8 cellular contexts compared by ENCODE assay signal in genomic region chr1:9689971-9690381, GRCh38. TPM values are rescaled to one million over a fixed set of nuclear protein-coding genes. Genes with fewer than 3 reads are reported as not detected.
A peak's percentile ranks its signal among the peaks of the same experiment; 100 is the strongest.
DNase-seq lines count a peak whose midpoint lies in the region; ATAC-seq and TF ChIP-seq lines count a peak whose summit lies in the region.

No MANE protein-coding gene starts in this region.

- peaks cover 21% of the 10 kb centered on the region for H3K36me3 Mint-ChIP-seq in CD4-positive, CD25-positive, alpha-beta regulatory T cell

- H3K4me3 Mint-ChIP-seq in CD4-positive, CD25-positive, alpha-beta regulatory T cell = peak overlapping the region; percentile 87 to 91 (median 89)

- peaks cover 28% of the 10 kb centered on the region for H3K36me3 ChIP-seq in CD4-positive, CD25-positive, alpha-beta regulatory T cell (ENCODE audit: control insufficient read depth, insufficient read depth, low read length)
- peaks cover 0 to 2% of the 10 kb centered on the region in 2 donors for H3K36me3 ChIP-seq in lung (ENCODE audit: control insufficient read depth in 2 of 2, insufficient read depth in 2 of 2, low read length in 2 of 2)
- peaks cover 0 to 22% (median 0%) of the 10 kb centered on the region in 3 donors for H3K36me3 ChIP-seq in tibial nerve

- H3K27me3 ChIP-seq in CD4-positive, CD25-positive, alpha-beta regulatory T cell (ENCODE audit: control insufficient read depth, insufficient read depth, low read length) = no peaks in the 10 kb centered on the region
- H3K27me3 ChIP-seq in lung (ENCODE audit: control insufficient read depth, insufficient read depth) (no peaks in the 10 kb centered on the region), tibial nerve (no peaks in the 10 kb centered on the region)

- H3K9me3 ChIP-seq in CD4-positive, CD25-positive, alpha-beta regulatory T cell (ENCODE audit: control insufficient read depth in 2 of 2, low read length in 2 of 2) = no peaks in the 10 kb centered on the region
- no peaks in the 10 kb centered on the region for H3K9me3 ChIP-seq in lung (ENCODE audit: control insufficient read depth in 2 of 2, insufficient read depth in 1 of 2, low read length in 1 of 2)
- H3K9me3 ChIP-seq in tibial nerve = no peaks in the 10 kb centered on the region

- TF ChIP-seq CTCF in LNCaP clone FGC (IDR thresholded peaks at IDR 0.05; ENCODE audit: control insufficient read depth, extremely low read depth, insufficient read depth) (no peak), lung (IDR thresholded peaks at IDR 0.05; ENCODE audit: control extremely low read depth, extremely low read depth) (no peak), tibial nerve (IDR thresholded peaks at IDR 0.05) (no peak)

- peak in 1 of 3 donors; percentile 16 for DNase-seq in CD4-positive, CD25-positive, alpha-beta regulatory T cell
- DNase-seq in LNCaP clone FGC (ENCODE audit: low read depth) (no peak), lung (ENCODE audit: low spot score) (no peak), tibial nerve (ENCODE audit: low spot score in 2 of 2) (peak in 1 of 2 donors; percentile 24), SHP77 treated with DMSO at 0.1 percent for 48 hours (lab: John Stamatoyannopoulos, UW) (no peak)
- DNase-seq in NK-92 treated with Interleukin-12 subunit alpha and Interleukin-12 subunit beta, amount 100 ng/mL, for 24 hours (lab: John Stamatoyannopoulos, UW) = no peak

- H3K9me3 Mint-ChIP-seq in CD4-positive, CD25-positive, alpha-beta regulatory T cell = no peaks in the 10 kb centered on the region

- H3K4me1 ChIP-seq in CD4-positive, CD25-positive, alpha-beta regulatory T cell (ENCODE audit: control insufficient read depth, insufficient read depth, low read length, poor library complexity, severe bottlenecking) = peaks cover 62% of the 10 kb centered on the region
- H3K4me1 ChIP-seq in lung (ENCODE audit: control insufficient read depth in 2 of 2, insufficient read depth in 2 of 2, low read length in 2 of 2) (peaks cover 0 to 7% of the 10 kb centered on the region in 2 donors), tibial nerve (peaks cover 0 to 44% (median 26%) of the 10 kb centered on the region in 4 donors)

- TF ChIP-seq POLR2A in tibial nerve (IDR thresholded peaks at IDR 0.05) = no peak

- peak overlapping the region; percentile 47 for H3K27ac ChIP-seq in CD4-positive, CD25-positive, alpha-beta regulatory T cell (ENCODE audit: insufficient read depth, low read length, poor library complexity, severe bottlenecking)
- H3K27ac ChIP-seq in cingulate gyrus (ENCODE audit: low read depth, low read length) = peak overlapping the region; percentile 29
- peak overlapping the region in 1 of 2 donors; percentile 43 for H3K27ac ChIP-seq in lung (ENCODE audit: low read depth in 1 of 2, low read length in 1 of 2)
- H3K27ac ChIP-seq in tibial nerve = peak overlapping the region; percentile 11 to 85 (median 80)

- 24 to 51% methylated on average over 23 of the region's 23 CpGs for WGBS in lung, 2 donors
- 4 to 13% methylated on average over 23 of the region's 23 CpGs for WGBS in tibial nerve, 2 donors

- H3K4me1 Mint-ChIP-seq in CD4-positive, CD25-positive, alpha-beta regulatory T cell = peaks cover 20 to 79% (median 33%) of the 10 kb centered on the region in 4 donors

- TF ChIP-seq EP300 in tibial nerve (IDR thresholded peaks at IDR 0.05) = no peak

- peak overlapping the region; percentile 71 to 95 (median 92) for H3K27ac Mint-ChIP-seq in CD4-positive, CD25-positive, alpha-beta regulatory T cell

- no peak for ATAC-seq in CD4-positive, CD25-positive, alpha-beta regulatory T cell (ENCODE audit: low read depth in 2 of 2)
- ATAC-seq in lung (ENCODE audit: insufficient read depth, low FRiP score) (no peak), HG03342 (IDR thresholded peaks at IDR 0.05; ENCODE audit: unreplicated experiment) (no peak)

- H3K4me3 ChIP-seq in CD4-positive, CD25-positive, alpha-beta regulatory T cell (ENCODE audit: low read depth, low read length) = peak overlapping the region; percentile 63
- H3K4me3 ChIP-seq in LNCaP clone FGC (ENCODE audit: low read depth, low read length) = peak overlapping the region; percentile 4; the same call in 1 of the 2 replicates
- H3K4me3 ChIP-seq in lung = peak overlapping the region; percentile 33
- peak overlapping the region; percentile 55 to 92 (median 74) for H3K4me3 ChIP-seq in tibial nerve

- no peaks in the 10 kb centered on the region for H3K27me3 Mint-ChIP-seq in CD4-positive, CD25-positive, alpha-beta regulatory T cell

RNA-seq across cellular contexts. Expression of gene PIK3CD, which starts 38.4 kb away (rescaled TPM):
- 187 TPM for total RNA-seq in CD4-positive, CD25-positive, alpha-beta regulatory T cell
- 10 to 100 TPM; 47.3 to 63.2 (median 52.5) TPM for polyA plus RNA-seq in CD4-positive, CD25-positive, alpha-beta regulatory T cell
- 10 to 100 TPM; 17.0 to 26.6 TPM for total RNA-seq in lung
- polyA plus RNA-seq in lung = 10 to 100 TPM in 1 of 2 donors, 1 to 10 TPM in 1; 7.8 to 29.6 TPM
- 10 to 100 TPM in 2 of 4 donors, 1 to 10 TPM in 2; 6.9 to 18.0 (median 10.2) TPM for total RNA-seq in tibial nerve

Comparison
In these comparisons a context has a peak if more than half of its experiments do, and no peak if none do; other contexts are left out.
1. H3K4me3 ChIP-seq: peak in every context shown above with its lines; median percentile 74 in tibial nerve; 63 in CD4-positive, CD25-positive, alpha-beta regulatory T cell; 33 in lung; 4 in LNCaP clone FGC.